Comparison of ENCODE assay signal across 1 cellular context in genomic region chr3:126784254-126784653, GRCh38.
TF ChIP-seq lines count a peak whose summit lies in the region.

No MANE protein-coding gene starts in this region.

TF ChIP-seq in IMR-90, 13 proteins besides CTCF, POLR2A, EP300 and RAD21:
- TF ChIP-seq MXI1 (IDR thresholded peaks at IDR 0.05; ENCODE audit: borderline replicate concordance, low read depth, low read length) (no peak), RFX5 (IDR thresholded peaks at IDR 0.05; ENCODE audit: low read depth, low read length) (no peak), MAZ (IDR thresholded peaks at IDR 0.05; ENCODE audit: borderline replicate concordance, low read depth, low read length) (no peak), RCOR1 (IDR thresholded peaks at IDR 0.05; ENCODE audit: insufficient replicate concordance, low read length) (no peak), FOS (IDR thresholded peaks at IDR 0.05; ENCODE audit: low read depth, low read length) (no peak), SMC3 (IDR thresholded peaks at IDR 0.05; ENCODE audit: low read depth, low read length) (no peak), CEBPB (IDR thresholded peaks at IDR 0.05; ENCODE audit: low read depth, low read length) (no peak), NFE2L2 (IDR thresholded peaks at IDR 0.05; ENCODE audit: low read depth, low read length) (no peak), CHD1 (IDR thresholded peaks at IDR 0.05; ENCODE audit: low read depth, low read length) (no peak), MAFK (IDR thresholded peaks at IDR 0.05; ENCODE audit: low read depth, low read length) (no peak), BHLHE40 (IDR thresholded peaks at IDR 0.05; ENCODE audit: low read depth, low read length) (no peak)
- TF ChIP-seq, protein P1, sequence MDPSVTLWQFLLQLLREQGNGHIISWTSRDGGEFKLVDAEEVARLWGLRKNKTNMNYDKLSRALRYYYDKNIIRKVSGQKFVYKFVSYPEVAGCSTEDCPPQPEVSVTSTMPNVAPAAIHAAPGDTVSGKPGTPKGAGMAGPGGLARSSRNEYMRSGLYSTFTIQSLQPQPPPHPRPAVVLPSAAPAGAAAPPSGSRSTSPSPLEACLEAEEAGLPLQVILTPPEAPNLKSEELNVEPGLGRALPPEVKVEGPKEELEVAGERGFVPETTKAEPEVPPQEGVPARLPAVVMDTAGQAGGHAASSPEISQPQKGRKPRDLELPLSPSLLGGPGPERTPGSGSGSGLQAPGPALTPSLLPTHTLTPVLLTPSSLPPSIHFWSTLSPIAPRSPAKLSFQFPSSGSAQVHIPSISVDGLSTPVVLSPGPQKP (IDR thresholded peaks at IDR 0.05; ENCODE audit: borderline replicate concordance, low read depth, low read length): no peak
TF ChIP-seq in IMR-90: peak in this region for 0.
